In the genomic region with DNA sequence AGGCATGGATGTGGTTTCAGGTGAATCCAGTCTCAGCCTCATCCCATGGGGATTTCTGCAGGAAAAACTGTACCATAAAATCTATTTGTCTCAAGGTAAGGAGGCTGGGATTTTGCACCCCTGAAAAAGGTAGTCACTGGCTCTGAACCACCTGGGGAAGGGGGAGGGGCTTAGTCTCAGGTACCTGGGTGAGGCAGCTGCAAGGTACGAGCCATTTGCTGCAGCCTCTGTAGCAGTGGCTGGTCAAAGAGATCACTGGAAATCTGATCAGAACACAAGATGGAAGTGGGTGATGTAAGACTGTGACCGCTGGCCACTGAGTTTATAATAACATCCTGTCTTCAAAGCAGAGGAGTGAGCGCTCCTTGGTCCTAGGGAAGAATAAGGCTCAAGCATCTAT, we compare ENCODE assay signal across 18 cellular contexts.
"Had no signal": no experiment of that assay in that cellular context is flagged by ENCODE, and none has a peak within 500 bp of the region (broad histone marks: within the 10 kb centered on the region; RNA-seq: fewer than 3 reads in every experiment).

No MANE protein-coding gene starts in this region.

- DNase-seq: colonic mucosa; effector CD8-positive, alpha-beta T cell; heart right ventricle; hypothalamus; kidney glomerular epithelial cell; mammary epithelial cell; naive thymus-derived CD4-positive, alpha-beta T cell; posterior cingulate gyrus; stimulated activated CD4-positive, alpha-beta T cell treated with anti-CD3 and anti-CD28 coated beads, Interleukin-2, amount 100 ng/mL, for 24 hours; stimulated activated CD4-positive, alpha-beta T cell treated with anti-CD3 and anti-CD28 coated beads, Interleukin-4, amount 100 ng/mL, for 4 hours; stimulated activated naive B cell treated with anti-CD40 and anti-IgM and Interleukin-4, amounts not matched to agents 10 μg/mL and 1 μg/mL and 100 μg/mL, for 72 hours; stimulated activated naive CD8-positive, alpha-beta T cell treated with anti-CD3 and anti-CD28 coated beads, Interleukin-15, amount 100 ng/mL, for 72 hours; testis; transverse colon had no signal

- H3K9me3 ChIP-seq: colonic mucosa, heart right ventricle, neutrophil, testis, transverse colon had no signal

- FAIRE-seq: frontal cortex, islet of Langerhans had no signal

- H3K4me3 ChIP-seq: colonic mucosa, heart right ventricle, skin epidermis, testis, transverse colon had no signal

- H3K27ac ChIP-seq: colonic mucosa, heart right ventricle, neutrophil, skin epidermis, testis, transverse colon had no signal

- H3K4me1 ChIP-seq: colonic mucosa, heart right ventricle, testis, transverse colon had no signal

- H3K27me3 ChIP-seq: colonic mucosa, testis, transverse colon had no signal

- H3K36me3 ChIP-seq: colonic mucosa, heart right ventricle, neutrophil, transverse colon had no signal
